Comparison of ENCODE assay signal across 19 cellular contexts in the genomic region with DNA sequence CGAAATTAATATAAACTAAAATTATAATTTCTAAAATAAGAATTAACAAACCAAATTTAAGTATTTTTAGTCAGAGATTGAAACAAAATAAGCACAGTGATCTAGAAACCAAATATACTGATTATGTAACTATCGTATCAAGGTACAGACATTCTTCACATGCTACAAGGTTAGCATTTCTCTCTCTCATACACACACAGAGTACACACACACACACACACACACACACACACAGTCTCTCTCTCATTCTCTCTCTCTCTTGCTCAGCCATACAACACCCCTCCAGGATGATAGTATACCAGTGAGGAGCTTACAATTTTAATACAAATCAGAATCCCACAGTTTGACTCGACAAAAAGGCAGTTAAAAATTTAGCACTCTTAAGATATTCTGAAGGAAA.
"Had no signal": no experiment of that assay in that cellular context is flagged by ENCODE, and none has a peak within 500 bp of the region (broad histone marks: within the 10 kb centered on the region; RNA-seq: fewer than 3 reads in every experiment).

No MANE protein-coding gene starts in this region.

- FAIRE-seq: islet of Langerhans had no signal

- H3K27ac ChIP-seq: epithelial cell of prostate, esophagus muscularis mucosa, gastrocnemius medialis, heart right ventricle, sigmoid colon, skin epidermis, testis, tibial nerve had no signal

- ATAC-seq: gastrocnemius medialis; heart right ventricle; stimulated activated naive B cell treated with anti-CD40 and anti-IgM and Interleukin-4, amounts not matched to agents 10 μg/mL and 1 μg/mL and 100 μg/mL, for 72 hours; stimulated activated naive CD8-positive, alpha-beta T cell treated with anti-CD3 and anti-CD28 coated beads, Interleukin-15, amount 100 ng/mL, for 72 hours had no signal

- H3K27ac Mint-ChIP-seq: naive B cell; nephron; stimulated activated naive B cell treated with anti-CD40 and anti-IgM and Interleukin-4, amounts not matched to agents 10 μg/mL and 1 μg/mL and 100 μg/mL, for 72 hours; stimulated activated naive CD8-positive, alpha-beta T cell treated with anti-CD3 and anti-CD28 coated beads, Interleukin-15, amount 100 ng/mL, for 72 hours had no signal

- H3K9me3 ChIP-seq: esophagus muscularis mucosa, gastrocnemius medialis, heart right ventricle, sigmoid colon, testis, tibial nerve had no signal

- H3K9me3 Mint-ChIP-seq: naive B cell, nephron had no signal

- H3K4me1 Mint-ChIP-seq: naive B cell; nephron; stimulated activated naive B cell treated with anti-CD40 and anti-IgM and Interleukin-4, amounts not matched to agents 10 μg/mL and 1 μg/mL and 100 μg/mL, for 72 hours; stimulated activated naive CD8-positive, alpha-beta T cell treated with anti-CD3 and anti-CD28 coated beads, Interleukin-15, amount 100 ng/mL, for 72 hours had no signal

- H3K27me3 ChIP-seq: esophagus muscularis mucosa, gastrocnemius medialis, heart right ventricle, sigmoid colon, testis, tibial nerve had no signal

- H3K4me3 ChIP-seq: esophagus muscularis mucosa, gastrocnemius medialis, heart right ventricle, sigmoid colon, skin epidermis, testis, tibial nerve had no signal

- H3K27me3 Mint-ChIP-seq: naive B cell; stimulated activated naive B cell treated with anti-CD40 and anti-IgM and Interleukin-4, amounts not matched to agents 10 μg/mL and 1 μg/mL and 100 μg/mL, for 72 hours; stimulated activated naive CD8-positive, alpha-beta T cell treated with anti-CD3 and anti-CD28 coated beads, Interleukin-15, amount 100 ng/mL, for 72 hours had no signal

- H3K4me1 ChIP-seq: esophagus muscularis mucosa, gastrocnemius medialis, heart right ventricle, sigmoid colon, testis had no signal

- H3K4me3 Mint-ChIP-seq: naive B cell; nephron; stimulated activated naive B cell treated with anti-CD40 and anti-IgM and Interleukin-4, amounts not matched to agents 10 μg/mL and 1 μg/mL and 100 μg/mL, for 72 hours; stimulated activated naive CD8-positive, alpha-beta T cell treated with anti-CD3 and anti-CD28 coated beads, Interleukin-15, amount 100 ng/mL, for 72 hours had no signal

- DNase-seq: effector memory CD4-positive, alpha-beta T cell; gastrocnemius medialis; heart right ventricle; kidney glomerular epithelial cell; mesendoderm; naive B cell; posterior cingulate gyrus; sigmoid colon; stimulated activated CD4-positive, alpha-beta T cell treated with anti-CD3 and anti-CD28 coated beads, Interleukin-2, amount 100 ng/mL, for 24 hours; stimulated activated CD4-positive, alpha-beta T cell treated with anti-CD3 and anti-CD28 coated beads, Interleukin-4, amount 100 ng/mL, for 4 hours; stimulated activated naive B cell treated with anti-CD40 and anti-IgM and Interleukin-4, amounts not matched to agents 10 μg/mL and 1 μg/mL and 100 μg/mL, for 72 hours; stimulated activated naive CD8-positive, alpha-beta T cell treated with anti-CD3 and anti-CD28 coated beads, Interleukin-15, amount 100 ng/mL, for 72 hours; testis had no signal
